Comparison of ENCODE assay signal across 8 cellular contexts in genomic region chr4:1192091-1192492, GRCh38. TPM values are rescaled to one million over a fixed set of nuclear protein-coding genes. Genes with fewer than 3 reads are reported as not detected.
A peak's percentile ranks its signal among the peaks of the same experiment; 100 is the strongest.
DNase-seq lines count a peak whose midpoint lies in the region; ATAC-seq and TF ChIP-seq lines count a peak whose summit lies in the region.

No MANE protein-coding gene starts in this region.

- CTCF ChIA-PET in PC-3 (lab: Charles Lee) = no interaction called here

- no peaks in the 10 kb centered on the region for H4K20me1 ChIP-seq in PC-3 (ENCODE audit: low read length)

- no peak overlapping the region for H3K9ac ChIP-seq in PC-3 (ENCODE audit: low read length)

- POLR2A ChIA-PET in PC-3 (lab: Charles Lee; ENCODE audit: unreplicated experiment) = no interaction called here

- 0 out of 2 replicates have a peak overlapping the region, but pooled peaks have one; percentile 23 for H3K4me3 ChIP-seq in PC-3 (ENCODE audit: low read length)
- H3K4me3 ChIP-seq in muscle layer of duodenum (ENCODE audit: low read depth in 1 of 2, low read length in 2 of 2) = no peak overlapping the region

- H3K36me3 ChIP-seq in PC-3 (ENCODE audit: low read depth, low read length) (no peaks in the 10 kb centered on the region), muscle layer of duodenum (ENCODE audit: control insufficient read depth in 1 of 2, insufficient read depth in 2 of 2, low read length in 2 of 2) (no peaks in the 10 kb centered on the region)

- H3K79me2 ChIP-seq in PC-3 (ENCODE audit: low read length) = no peaks in the 10 kb centered on the region

- DNase-seq in AG08395 (ENCODE audit: low spot score) (peak; percentile 98), PC-3 (peak; percentile 87), DMS79 treated with DMSO at 0.1 percent for 48 hours (lab: John Stamatoyannopoulos, UW) (no peak), NOMO-1 treated with DMSO at 0.1 percent for 48 hours (lab: John Stamatoyannopoulos, UW; ENCODE audit: unreplicated experiment) (no peak), COLO668 (lab: John Stamatoyannopoulos, UW; ENCODE audit: unreplicated experiment) (no peak)
- no peak for DNase-seq in stimulated activated CD4-positive, alpha-beta T cell treated with anti-CD3 and anti-CD28 coated beads, Interleukin-2, amount 100 ng/mL, for 24 hours

- H2AFZ ChIP-seq in PC-3 (ENCODE audit: low read length) = peak overlapping the region; percentile 46; the same call in 1 of the 2 replicates

- no TSS peak for BruUV-seq in PC-3 (replicated peaks; lab: Mats Ljungman, UMichigan)

- ATAC-seq in PC-3 (peak; percentile 98), esophagus mucosa (peak; percentile 96)

- no peak for TF ChIP-seq CTCF in PC-3 (conservative IDR thresholded peaks at IDR 0.05; ENCODE audit: low read depth, low read length)

- H3K9me2 ChIP-seq in PC-3 (replicated peaks; ENCODE audit: low read length) = no peaks in the 10 kb centered on the region

- intact Hi-C loops in PC-3 (cut with micrococcal nuclease) = no loop called here

- H3K4me1 ChIP-seq in PC-3 (ENCODE audit: insufficient read depth, low read length) (peaks cover 15% of the 10 kb centered on the region), muscle layer of duodenum (ENCODE audit: control insufficient read depth in 1 of 2, insufficient read depth in 2 of 2, low read length in 2 of 2) (peaks cover 19 to 43% of the 10 kb centered on the region in 2 donors)

- H3K9me3 ChIP-seq in PC-3 (ENCODE audit: low read length) = no peaks in the 10 kb centered on the region
- no peaks in the 10 kb centered on the region for H3K9me3 ChIP-seq in muscle layer of duodenum (ENCODE audit: control insufficient read depth in 1 of 2, low read length in 2 of 2)

- peak overlapping the region; percentile 54 for H3K4me2 ChIP-seq in PC-3 (ENCODE audit: low read length)

- H3K27me3 ChIP-seq in PC-3 (ENCODE audit: low read length) (no peaks in the 10 kb centered on the region), muscle layer of duodenum (ENCODE audit: low read depth, low read length) (no peaks in the 10 kb centered on the region)

- no peaks in the 10 kb centered on the region for H3F3A ChIP-seq in PC-3 (ENCODE audit: low read length, unreplicated experiment)

- H3K27ac ChIP-seq in PC-3 (ENCODE audit: low read length) = peak overlapping the region; percentile 38
- peak overlapping the region; percentile 90 for H3K27ac ChIP-seq in muscle layer of duodenum (ENCODE audit: low read length)

RNA-seq across cellular contexts. Expression of gene SPON2, which starts 19.7 kb away (rescaled TPM):
- total RNA-seq in PC-3 (2014; rRNA removed) (0.80 and 1.0 TPM in 2 replicates), esophagus mucosa (9.4 TPM)

RNA-seq across cellular contexts. Expression of gene CTBP1, which starts 56.8 kb away (rescaled TPM):
- total RNA-seq in PC-3 (2014; rRNA removed) (223 and 266 TPM in 2 replicates), esophagus mucosa (89.4 TPM)

Comparison
In these comparisons a context has a peak if more than half of its experiments do, and no peak if none do; other contexts are left out.
1. DNase-seq: peak in AG08395 (single experiment) and PC-3 (single experiment); none in DMS79 treated with DMSO at 0.1 percent for 48 hours (single experiment), NOMO-1 treated with DMSO at 0.1 percent for 48 hours (single experiment), COLO668 (single experiment) and stimulated activated CD4-positive, alpha-beta T cell treated with anti-CD3 and anti-CD28 coated beads, Interleukin-2, amount 100 ng/mL, for 24 hours (0 of 2).